Comparison of ENCODE assay signal across 8 cellular contexts in the genomic region with DNA sequence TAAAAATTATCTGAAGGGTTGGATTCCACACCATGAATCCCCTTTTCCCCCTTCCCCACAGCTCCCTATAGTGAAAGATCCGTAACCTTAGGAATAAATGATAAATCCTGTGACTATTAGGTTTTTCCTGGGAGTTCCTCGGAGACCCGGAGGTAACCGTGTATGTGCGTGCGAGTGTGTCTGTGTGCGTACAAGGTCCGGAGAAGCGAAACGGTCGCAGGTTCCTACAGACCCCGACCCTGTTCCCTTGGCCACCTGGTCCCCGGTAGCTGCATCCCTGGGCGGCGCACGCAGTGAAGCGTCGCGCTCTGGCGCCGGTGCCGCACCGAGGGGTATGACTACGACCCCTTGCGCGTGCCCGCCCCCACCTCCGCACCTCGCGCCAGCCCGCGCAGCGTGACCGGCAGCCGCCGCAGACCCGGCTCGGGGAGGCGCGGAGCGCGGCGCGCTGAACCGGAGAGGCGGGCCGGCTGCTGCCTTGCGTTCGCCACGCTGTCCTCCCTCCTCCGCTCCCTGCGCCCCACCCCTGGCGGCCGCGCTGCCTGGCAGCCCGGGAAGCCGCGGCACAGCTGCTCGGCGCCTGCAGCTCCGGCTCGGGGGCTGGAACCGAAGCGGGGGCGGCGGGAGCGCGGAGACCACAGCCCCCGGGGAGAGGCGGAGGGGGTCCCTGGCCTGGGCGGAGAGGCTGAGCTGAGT. TPM values are rescaled to one million over a fixed set of nuclear protein-coding genes. Genes with fewer than 3 reads are reported as not detected.
DNase-seq lines count a peak whose midpoint lies in the region; ATAC-seq and TF ChIP-seq lines count a peak whose summit lies in the region.

A gene with protein sequence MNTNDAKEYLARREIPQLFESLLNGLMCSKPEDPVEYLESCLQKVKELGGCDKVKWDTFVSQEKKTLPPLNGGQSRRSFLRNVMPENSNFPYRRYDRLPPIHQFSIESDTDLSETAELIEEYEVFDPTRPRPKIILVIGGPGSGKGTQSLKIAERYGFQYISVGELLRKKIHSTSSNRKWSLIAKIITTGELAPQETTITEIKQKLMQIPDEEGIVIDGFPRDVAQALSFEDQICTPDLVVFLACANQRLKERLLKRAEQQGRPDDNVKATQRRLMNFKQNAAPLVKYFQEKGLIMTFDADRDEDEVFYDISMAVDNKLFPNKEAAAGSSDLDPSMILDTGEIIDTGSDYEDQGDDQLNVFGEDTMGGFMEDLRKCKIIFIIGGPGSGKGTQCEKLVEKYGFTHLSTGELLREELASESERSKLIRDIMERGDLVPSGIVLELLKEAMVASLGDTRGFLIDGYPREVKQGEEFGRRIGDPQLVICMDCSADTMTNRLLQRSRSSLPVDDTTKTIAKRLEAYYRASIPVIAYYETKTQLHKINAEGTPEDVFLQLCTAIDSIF (plus strand): TSS at position 529 of the 696 bp plus-strand sequence. CDS start 295 bp downstream, outside the sequence.

- H3K4me1 ChIP-seq in colonic mucosa, result no peaks in the 10 kb centered on the region

- H3K9me3 ChIP-seq in colonic mucosa, result no peaks in the 10 kb centered on the region

- intact Hi-C loops in colonic mucosa (cut with DNase I), result no loop called here
- intact Hi-C loops in left colon (cut with DNase I, micrococcal nuclease), result no loop called here

- H3K36me3 ChIP-seq in colonic mucosa, result no peaks in the 10 kb centered on the region

- no peak for TF ChIP-seq EP300 in Ishikawa (IDR thresholded peaks at IDR 0.05; ENCODE audit: borderline replicate concordance)

- H3K27me3 ChIP-seq in colonic mucosa, result peaks cover 35% of the 10 kb centered on the region

- ATAC-seq in GM19035 (IDR thresholded peaks at IDR 0.05; ENCODE audit: unreplicated experiment), result peak; percentile 65
- peak; percentile 84 for ATAC-seq in left colon

- peak within 1 kb of the TSS in 1 of 2 donors; percentile 35 for H3K9ac ChIP-seq in colonic mucosa (ENCODE audit: low read depth in 2 of 2, low read length in 2 of 2)

- TF ChIP-seq RAD21 in Ishikawa (IDR thresholded peaks at IDR 0.05; ENCODE audit: low read depth), result no peak

- DNase-seq in 8988T, result peak; percentile 32
- peak; percentile 54 for DNase-seq in activated CD4-positive, CD25-positive, alpha-beta regulatory T cell treated with anti-CD3 and anti-CD28 coated beads, Interleukin-2, amount 50 U/mL, for 72 hours
- peak; percentile 19 for DNase-seq in colonic mucosa
- DNase-seq in left colon, result peak in 1 of 2 donors; percentile 23
- peak; percentile 17 to 46 (median 31) for DNase-seq in stimulated activated CD4-positive, alpha-beta T cell treated with anti-CD3 and anti-CD28 coated beads, Interleukin-1b, Interleukin-23, amount 100 ng/mL, for 24 hours (ENCODE audit: low read depth in 4 of 4, low spot score in 1 of 4)
- no peak for DNase-seq in SIG-M5 treated with dmso at 0.1 percent for 504 hours (lab: John Stamatoyannopoulos, UW; ENCODE audit: unreplicated experiment)

- no peak for TF ChIP-seq CTCF in colonic mucosa (IDR thresholded peaks at IDR 0.05)

- H3K27ac ChIP-seq in colonic mucosa, result no peak within 1 kb of the TSS

- H3K4me3 ChIP-seq in colonic mucosa, result peak within 1 kb of the TSS; percentile 34

TF ChIP-seq in Ishikawa, 13 proteins besides CTCF, POLR2A, EP300 and RAD21:
- 0 out of 2 replicates have a peak, but pooled peaks have one; percentile 9 for TF ChIP-seq EGR1 (IDR thresholded peaks at IDR 0.05)
- TF ChIP-seq ZBTB7A (IDR thresholded peaks at IDR 0.05; ENCODE audit: low read depth), result 0 out of 2 replicates have a peak, but pooled peaks have one; percentile 17
- TF ChIP-seq, protein P1, sequence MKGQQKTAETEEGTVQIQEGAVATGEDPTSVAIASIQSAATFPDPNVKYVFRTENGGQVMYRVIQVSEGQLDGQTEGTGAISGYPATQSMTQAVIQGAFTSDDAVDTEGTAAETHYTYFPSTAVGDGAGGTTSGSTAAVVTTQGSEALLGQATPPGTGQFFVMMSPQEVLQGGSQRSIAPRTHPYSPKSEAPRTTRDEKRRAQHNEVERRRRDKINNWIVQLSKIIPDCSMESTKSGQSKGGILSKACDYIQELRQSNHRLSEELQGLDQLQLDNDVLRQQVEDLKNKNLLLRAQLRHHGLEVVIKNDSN (IDR thresholded peaks at IDR 0.05), result no peak

RNA-seq across cellular contexts. Expression of the gene that starts here (rescaled TPM):
- total RNA-seq in colonic mucosa (1 to 10 TPM in 1 of 2 donors, under 1 TPM in 1; 0.49 to 1.1 TPM), left colon (under 1 TPM; 0.36 to 0.43 TPM)

Comparison
In these comparisons a context has a peak if more than half of its experiments do, and no peak if none do; other contexts are left out.
1. Peak in ATAC-seq in left colon; RNA of the gene not detected or under 1 TPM.